ENCODE assay signal across 22 cellular contexts in the genomic region with DNA sequence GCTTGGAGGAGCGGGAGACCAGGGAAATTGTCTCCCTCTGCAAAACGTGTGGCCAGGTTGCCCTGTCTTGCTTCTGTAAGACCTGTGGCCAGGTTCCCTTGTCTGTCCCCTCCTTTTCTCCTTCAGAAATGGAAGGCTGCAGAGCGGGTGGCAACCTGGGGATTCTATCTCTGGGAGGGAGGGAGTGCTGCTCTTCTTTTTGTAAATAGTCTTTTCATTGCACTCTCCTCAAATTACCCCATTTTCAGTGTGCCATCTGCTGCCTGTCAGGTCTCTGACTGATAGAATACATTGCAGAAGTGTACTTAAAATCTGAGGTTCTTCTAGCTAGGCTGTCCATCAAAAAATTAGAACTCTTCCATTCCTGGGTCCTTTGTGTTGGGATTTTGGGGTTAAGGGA.
"Had no signal": no experiment of that assay in that cellular context is flagged by ENCODE, and none has a peak within 500 bp of the region (broad histone marks: within the 10 kb centered on the region; RNA-seq: fewer than 3 reads in every experiment).

No MANE protein-coding gene starts in this region.

- H3K27ac ChIP-seq: body of pancreas, foreskin keratinocyte, lower lobe of right lung, right lobe of liver, skin epidermis, stomach, suprapubic skin, tibial nerve had no signal

- ATAC-seq: activated naive CD8-positive, alpha-beta T cell treated with anti-CD3 and anti-CD28 coated beads, Interleukin-2, amount 50 U/mL, for 24 hours; body of pancreas; foreskin keratinocyte; left lobe of liver; lower lobe of right lung; mucosa of descending colon; right lobe of liver; stimulated activated memory B cell treated with anti-CD40 and anti-IgM and Interleukin-4, amounts not matched to agents 10 μg/mL and 1 μg/mL and 100 μg/mL, for 72 hours had no signal

- H3K9me3 ChIP-seq: body of pancreas, lower lobe of right lung, right lobe of liver had no signal

- H3K4me3 ChIP-seq: body of pancreas, lower lobe of right lung, mucosa of descending colon, right lobe of liver, skin epidermis, stomach, suprapubic skin, tibial nerve had no signal

- H3K36me3 ChIP-seq: lower lobe of right lung, right lobe of liver, stomach, suprapubic skin, tibial nerve had no signal

- H3K4me1 ChIP-seq: body of pancreas, foreskin keratinocyte, lower lobe of right lung, right lobe of liver, stomach, suprapubic skin, tibial nerve had no signal

- H3K27me3 ChIP-seq: body of pancreas, foreskin keratinocyte, right lobe of liver, stomach, suprapubic skin, tibial nerve had no signal

- DNase-seq: activated CD4-positive, alpha-beta memory T cell treated with anti-CD3 and anti-CD28 coated beads, Interleukin-2, amount 10 ng/mL, durations not matched to agents 7 days and 5 days; activated CD4-positive, alpha-beta T cell treated with anti-CD3 and anti-CD28 coated beads for 48 hours; activated gamma-delta T cell; activated naive CD4-positive, alpha-beta T cell treated with anti-CD3 and anti-CD28 coated beads, Interleukin-2, amount 50 U/mL, for 16 hours; activated naive CD8-positive, alpha-beta T cell treated with anti-CD3 and anti-CD28 coated beads, Interleukin-2, amount 50 U/mL, for 24 hours; anterior cingulate cortex; body of pancreas; effector memory CD4-positive, alpha-beta T cell; foreskin keratinocyte; kidney; lower lobe of right lung; mucosa of descending colon; nephron progenitor cell; occipital lobe; right lobe of liver; stimulated activated CD4-positive, alpha-beta T cell treated with anti-CD3 and anti-CD28 coated beads, Interleukin-15, amount 100 ng/mL, for 24 hours; stomach had no signal
